In the genomic region with DNA sequence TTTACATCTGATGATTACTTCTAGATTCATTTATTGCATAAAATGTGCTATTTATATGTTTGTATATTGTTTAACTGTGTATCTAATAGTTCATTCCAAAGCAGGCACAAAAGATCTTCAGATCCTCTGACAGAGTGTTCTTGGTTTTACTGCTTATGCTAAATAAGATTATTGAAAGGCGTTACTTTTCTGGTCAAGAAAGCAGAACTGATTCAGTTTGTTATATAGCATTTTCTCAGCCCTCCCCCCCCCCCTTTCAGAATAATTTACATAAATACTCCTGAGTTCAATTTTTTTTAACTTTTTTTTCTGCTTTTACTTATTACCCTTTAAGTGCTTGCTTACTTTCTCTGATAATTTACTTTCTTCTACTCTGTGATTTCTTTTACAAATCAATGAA, we compare ENCODE assay signal across 11 cellular contexts. TPM values are rescaled to one million over a fixed set of nuclear protein-coding genes. Genes with fewer than 3 reads are reported as not detected.
A peak's percentile ranks its signal among the peaks of the same experiment; 100 is the strongest.
DNase-seq lines count a peak whose midpoint lies in the region; ATAC-seq and TF ChIP-seq lines count a peak whose summit lies in the region.
"Had no signal": no experiment of that assay in that cellular context is flagged by ENCODE, and none has a peak within 500 bp of the region (broad histone marks: within the 10 kb centered on the region; RNA-seq: fewer than 3 reads in every experiment).

No MANE protein-coding gene starts in this region.

- no peak overlapping the region for H3K4me3 ChIP-seq in mesendoderm (ENCODE audit: low read length)
- no peak overlapping the region for H3K4me3 ChIP-seq in lower lobe of right lung
- H3K4me3 ChIP-seq: lung, MG63 had no signal

- no peak overlapping the region for H3K9ac ChIP-seq in mesendoderm (ENCODE audit: low read length)

- H3K56ac ChIP-seq in mesendoderm (ENCODE audit: low read length), result no peak overlapping the region

- no peak overlapping the region for H2BK15ac ChIP-seq in mesendoderm (replicated peaks; ENCODE audit: low read depth)

- H3K27ac Mint-ChIP-seq in CD14-positive monocyte, result peak overlapping the region; percentile 57 to 88 (median 74)
- H3K27ac Mint-ChIP-seq in activated naive CD8-positive, alpha-beta T cell treated with anti-CD3 and anti-CD28 coated beads, Interleukin-2, amount 50 U/mL, for 24 hours, result peak overlapping the region; percentile 94

- H3K27me3 Mint-ChIP-seq in CD14-positive monocyte (ENCODE audit: low read depth in 3 of 3), result peaks cover 0 to 4% (median 0%) of the 10 kb centered on the region in 3 donors
- no peaks in the 10 kb centered on the region for H3K27me3 Mint-ChIP-seq in activated naive CD8-positive, alpha-beta T cell treated with anti-CD3 and anti-CD28 coated beads, Interleukin-2, amount 50 U/mL, for 24 hours

- H2BK120ac ChIP-seq in mesendoderm (ENCODE audit: low read depth, low read length), result no peak overlapping the region

- H3K4me1 Mint-ChIP-seq in CD14-positive monocyte, result peaks cover 58% of the 10 kb centered on the region
- H3K4me1 Mint-ChIP-seq in activated naive CD8-positive, alpha-beta T cell treated with anti-CD3 and anti-CD28 coated beads, Interleukin-2, amount 50 U/mL, for 24 hours, result peaks cover 95% of the 10 kb centered on the region

- H3K18ac ChIP-seq in mesendoderm (ENCODE audit: low read length), result no peak overlapping the region

- no peak overlapping the region for H2AK5ac ChIP-seq in mesendoderm (ENCODE audit: low read length)

- H3K79me1 ChIP-seq in mesendoderm (ENCODE audit: low read length), result no peaks in the 10 kb centered on the region

- no CpG with 5 or more reads among the region's 1 CpG for WGBS in mesendoderm (ENCODE audit: extremely low coverage, insufficient coverage, low lambda C conversion rate)

- ATAC-seq in GM18520 (IDR thresholded peaks at IDR 0.05; ENCODE audit: unreplicated experiment) (peak; percentile 33), HG03196 (IDR thresholded peaks at IDR 0.05; ENCODE audit: unreplicated experiment) (peak; percentile 24), HG03565 (IDR thresholded peaks at IDR 0.05; ENCODE audit: unreplicated experiment) (no peak), lower lobe of right lung (no peak)
- no peak for ATAC-seq in activated naive CD8-positive, alpha-beta T cell treated with anti-CD3 and anti-CD28 coated beads, Interleukin-2, amount 50 U/mL, for 24 hours

- H3K4ac ChIP-seq in mesendoderm (ENCODE audit: low read depth, low read length), result no peak overlapping the region

- DNase-seq in CD14-positive monocyte (ENCODE audit: low spot score) (no peak), mesendoderm (no peak), midbrain (lab: John Stamatoyannopoulos, UW) (no peak), lower lobe of right lung (no peak)
- no peak for DNase-seq in activated naive CD8-positive, alpha-beta T cell treated with anti-CD3 and anti-CD28 coated beads, Interleukin-2, amount 50 U/mL, for 24 hours
- DNase-seq: brain microvascular endothelial cell, MG63 had no signal

- no peak overlapping the region for H3K4me3 Mint-ChIP-seq in CD14-positive monocyte
- H3K4me3 Mint-ChIP-seq in activated naive CD8-positive, alpha-beta T cell treated with anti-CD3 and anti-CD28 coated beads, Interleukin-2, amount 50 U/mL, for 24 hours, result peak overlapping the region; percentile 76

- H3K4me1 ChIP-seq in mesendoderm (ENCODE audit: control insufficient read depth, low read depth, low read length), result peaks cover 2% of the 10 kb centered on the region
- peaks cover 21% of the 10 kb centered on the region for H3K4me1 ChIP-seq in lower lobe of right lung

- no peak overlapping the region for H2BK5ac ChIP-seq in mesendoderm (ENCODE audit: low read length)

- TF ChIP-seq CTCF in CD14-positive monocyte (IDR thresholded peaks at IDR 0.05), result no peak
- TF ChIP-seq CTCF in lower lobe of right lung (IDR thresholded peaks at IDR 0.05), result no peak

- H3K36me3 ChIP-seq in mesendoderm (ENCODE audit: control insufficient read depth, insufficient read depth, low read length) (no peaks in the 10 kb centered on the region), lower lobe of right lung (no peaks in the 10 kb centered on the region)
- H3K36me3 ChIP-seq: brain microvascular endothelial cell, MG63 had no signal

- no peaks in the 10 kb centered on the region for H3K9me3 ChIP-seq in lower lobe of right lung
- H3K9me3 ChIP-seq: MG63 had no signal

- H3K23ac ChIP-seq in mesendoderm (ENCODE audit: low read length), result no peak overlapping the region

- H3K27me3 ChIP-seq in mesendoderm (ENCODE audit: insufficient read depth, low read length, poor library complexity) (no peaks in the 10 kb centered on the region), lower lobe of right lung (ENCODE audit: low read depth) (no peaks in the 10 kb centered on the region)
- H3K27me3 ChIP-seq: brain microvascular endothelial cell, MG63 had no signal

- no peak overlapping the region for H3K4me2 ChIP-seq in mesendoderm (ENCODE audit: low read length)

- intact Hi-C loops in CD14-positive monocyte (cut with micrococcal nuclease) (loop anchor here (5.0 to 10.0 kb wide), 3 partner anchors 54 to 106 kb away; no protein-coding TSS in a partner anchor), lower lobe of right lung (cut with DNase I) (no loop called here)

- peaks cover 5% of the 10 kb centered on the region for H3K79me2 ChIP-seq in mesendoderm (ENCODE audit: control insufficient read depth, insufficient read depth, low read length)

- H3K9me3 Mint-ChIP-seq in CD14-positive monocyte, result peaks cover 0 to 3% (median 0%) of the 10 kb centered on the region in 7 donors
- no peaks in the 10 kb centered on the region for H3K9me3 Mint-ChIP-seq in activated naive CD8-positive, alpha-beta T cell treated with anti-CD3 and anti-CD28 coated beads, Interleukin-2, amount 50 U/mL, for 24 hours

- H4K8ac ChIP-seq in mesendoderm (ENCODE audit: low read depth, low read length), result no peak overlapping the region

- peaks cover 2 to 8% of the 10 kb centered on the region in 2 donors for H3K36me3 Mint-ChIP-seq in CD14-positive monocyte
- H3K36me3 Mint-ChIP-seq in activated naive CD8-positive, alpha-beta T cell treated with anti-CD3 and anti-CD28 coated beads, Interleukin-2, amount 50 U/mL, for 24 hours (ENCODE audit: low read depth), result peaks cover 27% of the 10 kb centered on the region

- H4K5ac ChIP-seq in mesendoderm (ENCODE audit: low read length), result no peak overlapping the region

- no peak overlapping the region for H3K27ac ChIP-seq in mesendoderm (ENCODE audit: low read depth, low read length)
- no peak overlapping the region for H3K27ac ChIP-seq in lower lobe of right lung
- H3K27ac ChIP-seq: brain microvascular endothelial cell had no signal

RNA-seq across cellular contexts. Expression of gene CDC42SE2, which starts 15.4 kb away (rescaled TPM):
- 100 to 1,000 TPM in 1 of 2 donors, 10 to 100 TPM in 1; 92.6 to 135 TPM for polyA plus RNA-seq in CD14-positive monocyte
- 17.5 TPM for polyA plus RNA-seq in mesendoderm (2013, experiment 1 of 2)
- polyA plus RNA-seq in mesendoderm (2013, experiment 2 of 2), result 18.3 TPM
- 38.7 TPM for total RNA-seq in lower lobe of right lung

Comparison
In these comparisons a context has a peak if more than half of its experiments do, and no peak if none do; other contexts are left out.
1. ATAC-seq: peak in GM18520 (single experiment) and HG03196 (single experiment); none in activated naive CD8-positive, alpha-beta T cell treated with anti-CD3 and anti-CD28 coated beads, Interleukin-2, amount 50 U/mL, for 24 hours (single experiment), HG03565 (single experiment) and lower lobe of right lung (0 of 2).